Comparison of ENCODE assay signal across 22 cellular contexts in genomic region chr5:83146441-83146840, GRCh38.
"Had no signal": no experiment of that assay in that cellular context is flagged by ENCODE, and none has a peak within 500 bp of the region (broad histone marks: within the 10 kb centered on the region; RNA-seq: fewer than 3 reads in every experiment).

No MANE protein-coding gene starts in this region.

- H3K27ac ChIP-seq: brain microvascular endothelial cell, Peyer's patch had no signal

- H3K4me3 ChIP-seq: ascending aorta, Peyer's patch had no signal

- ATAC-seq: activated CD4-positive, CD25-positive, alpha-beta regulatory T cell treated with anti-CD3 and anti-CD28 coated beads, Interleukin-2, amount 50 U/mL, for 24 hours; activated CD8-positive, alpha-beta T cell treated with anti-CD3 and anti-CD28 coated beads for 36 hours had no signal

- H3K9me3 ChIP-seq: ascending aorta, Peyer's patch had no signal

- H3K36me3 ChIP-seq: ascending aorta, brain microvascular endothelial cell, Peyer's patch had no signal

- H3K4me1 ChIP-seq: ascending aorta, Peyer's patch had no signal

- DNase-seq: activated CD4-positive, alpha-beta T cell treated with anti-CD3 and anti-CD28 coated beads for 4 hours; activated CD8-positive, alpha-beta memory T cell treated with anti-CD3 and anti-CD28 coated beads, Interleukin-2, amount 50 U/mL, for 4 hours; activated CD8-positive, alpha-beta T cell treated with anti-CD3 and anti-CD28 coated beads for 36 hours; activated effector memory CD4-positive, alpha-beta T cell treated with Interleukin-2 at 50 U/mL for 16 hours; activated naive CD4-positive, alpha-beta T cell; activated T-cell treated with anti-CD3 and anti-CD28 coated beads, Interleukin-2, amount 50 U/mL, for 1 hour; amniotic stem cell; brain microvascular endothelial cell; Karpas-422; MM.1S; NCI-H1105; NCI-H1436; NCI-H1694 treated with DMSO at 0.1 percent for 48 hours; NCI-H2081; NCI-H510A treated with DMSO at 0.1 percent for 48 hours; NCI-H69; NK-92 treated with Interleukin-12 subunit alpha and Interleukin-12 subunit beta, amount 100 ng/mL, for 24 hours; OCI-M1; Peyer's patch; SHP77 had no signal

- H3K27me3 ChIP-seq: ascending aorta, brain microvascular endothelial cell, Peyer's patch had no signal
